ENCODE assay signal across 3 cellular contexts in the genomic region with DNA sequence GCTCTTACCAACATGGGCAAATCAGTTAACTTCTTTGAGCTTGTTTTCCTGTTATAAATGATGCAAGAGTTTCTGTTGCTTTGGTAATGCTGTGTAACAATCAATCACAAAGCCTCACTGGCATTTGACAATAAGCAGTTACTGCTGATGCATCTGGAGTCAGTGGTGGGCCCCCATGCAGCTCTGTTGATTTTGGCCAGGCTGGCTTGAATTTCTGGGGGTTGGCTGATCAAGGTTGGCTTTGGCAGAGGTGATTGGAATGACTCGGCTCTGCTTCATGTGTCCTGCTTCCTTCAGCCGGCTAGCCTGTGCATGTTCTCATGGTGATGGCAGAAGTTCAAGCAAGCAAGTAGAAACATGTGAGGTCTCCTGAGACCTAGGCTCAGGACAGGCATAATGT.
TF ChIP-seq lines count a peak whose summit lies in the region.

No MANE protein-coding gene starts in this region.

TF ChIP-seq in SK-N-SH, 30 proteins besides CTCF, POLR2A, EP300 and RAD21 (continued from another document and continues in another):
- TF ChIP-seq, protein P1, sequence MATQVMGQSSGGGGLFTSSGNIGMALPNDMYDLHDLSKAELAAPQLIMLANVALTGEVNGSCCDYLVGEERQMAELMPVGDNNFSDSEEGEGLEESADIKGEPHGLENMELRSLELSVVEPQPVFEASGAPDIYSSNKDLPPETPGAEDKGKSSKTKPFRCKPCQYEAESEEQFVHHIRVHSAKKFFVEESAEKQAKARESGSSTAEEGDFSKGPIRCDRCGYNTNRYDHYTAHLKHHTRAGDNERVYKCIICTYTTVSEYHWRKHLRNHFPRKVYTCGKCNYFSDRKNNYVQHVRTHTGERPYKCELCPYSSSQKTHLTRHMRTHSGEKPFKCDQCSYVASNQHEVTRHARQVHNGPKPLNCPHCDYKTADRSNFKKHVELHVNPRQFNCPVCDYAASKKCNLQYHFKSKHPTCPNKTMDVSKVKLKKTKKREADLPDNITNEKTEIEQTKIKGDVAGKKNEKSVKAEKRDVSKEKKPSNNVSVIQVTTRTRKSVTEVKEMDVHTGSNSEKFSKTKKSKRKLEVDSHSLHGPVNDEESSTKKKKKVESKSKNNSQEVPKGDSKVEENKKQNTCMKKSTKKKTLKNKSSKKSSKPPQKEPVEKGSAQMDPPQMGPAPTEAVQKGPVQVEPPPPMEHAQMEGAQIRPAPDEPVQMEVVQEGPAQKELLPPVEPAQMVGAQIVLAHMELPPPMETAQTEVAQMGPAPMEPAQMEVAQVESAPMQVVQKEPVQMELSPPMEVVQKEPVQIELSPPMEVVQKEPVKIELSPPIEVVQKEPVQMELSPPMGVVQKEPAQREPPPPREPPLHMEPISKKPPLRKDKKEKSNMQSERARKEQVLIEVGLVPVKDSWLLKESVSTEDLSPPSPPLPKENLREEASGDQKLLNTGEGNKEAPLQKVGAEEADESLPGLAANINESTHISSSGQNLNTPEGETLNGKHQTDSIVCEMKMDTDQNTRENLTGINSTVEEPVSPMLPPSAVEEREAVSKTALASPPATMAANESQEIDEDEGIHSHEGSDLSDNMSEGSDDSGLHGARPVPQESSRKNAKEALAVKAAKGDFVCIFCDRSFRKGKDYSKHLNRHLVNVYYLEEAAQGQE (IDR thresholded peaks at IDR 0.05; ENCODE audit: low read depth, low read length), result no peak
- TF ChIP-seq NFIC (IDR thresholded peaks at IDR 0.05; ENCODE audit: borderline replicate concordance) (peak; percentile 89), TEAD4 (IDR thresholded peaks at IDR 0.05; ENCODE audit: borderline replicate concordance, insufficient read depth) (no peak), POLR2AphosphoS5 (IDR thresholded peaks at IDR 0.05; ENCODE audit: low read depth, low read length) (no peak), MEF2A (IDR thresholded peaks at IDR 0.05; ENCODE audit: borderline replicate concordance, low read depth) (0 out of 2 replicates have a peak, but pooled peaks have one; percentile 21), RXRA (IDR thresholded peaks at IDR 0.05; ENCODE audit: borderline replicate concordance, low read depth) (no peak), ZBTB33 (IDR thresholded peaks at IDR 0.05; ENCODE audit: borderline replicate concordance, low read depth) (no peak), GABPA (IDR thresholded peaks at IDR 0.05; ENCODE audit: low read depth) (no peak), SMC3 (IDR thresholded peaks at IDR 0.05; ENCODE audit: low read depth, low read length) (no peak)
- TF ChIP-seq, protein P2, sequence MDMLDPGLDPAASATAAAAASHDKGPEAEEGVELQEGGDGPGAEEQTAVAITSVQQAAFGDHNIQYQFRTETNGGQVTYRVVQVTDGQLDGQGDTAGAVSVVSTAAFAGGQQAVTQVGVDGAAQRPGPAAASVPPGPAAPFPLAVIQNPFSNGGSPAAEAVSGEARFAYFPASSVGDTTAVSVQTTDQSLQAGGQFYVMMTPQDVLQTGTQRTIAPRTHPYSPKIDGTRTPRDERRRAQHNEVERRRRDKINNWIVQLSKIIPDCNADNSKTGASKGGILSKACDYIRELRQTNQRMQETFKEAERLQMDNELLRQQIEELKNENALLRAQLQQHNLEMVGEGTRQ (IDR thresholded peaks at IDR 0.05; ENCODE audit: borderline replicate concordance, low read depth, low read length), result no peak
- TF ChIP-seq, protein P3, sequence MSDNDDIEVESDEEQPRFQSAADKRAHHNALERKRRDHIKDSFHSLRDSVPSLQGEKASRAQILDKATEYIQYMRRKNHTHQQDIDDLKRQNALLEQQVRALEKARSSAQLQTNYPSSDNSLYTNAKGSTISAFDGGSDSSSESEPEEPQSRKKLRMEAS (IDR thresholded peaks at IDR 0.05; ENCODE audit: low read depth), result no peak

TF ChIP-seq in SK-N-SH treated with all-trans-retinoic acid at 6 μM for 48 hours, 23 proteins besides CTCF, POLR2A, EP300 and RAD21 (continued from another document):
- TF ChIP-seq, protein P4, sequence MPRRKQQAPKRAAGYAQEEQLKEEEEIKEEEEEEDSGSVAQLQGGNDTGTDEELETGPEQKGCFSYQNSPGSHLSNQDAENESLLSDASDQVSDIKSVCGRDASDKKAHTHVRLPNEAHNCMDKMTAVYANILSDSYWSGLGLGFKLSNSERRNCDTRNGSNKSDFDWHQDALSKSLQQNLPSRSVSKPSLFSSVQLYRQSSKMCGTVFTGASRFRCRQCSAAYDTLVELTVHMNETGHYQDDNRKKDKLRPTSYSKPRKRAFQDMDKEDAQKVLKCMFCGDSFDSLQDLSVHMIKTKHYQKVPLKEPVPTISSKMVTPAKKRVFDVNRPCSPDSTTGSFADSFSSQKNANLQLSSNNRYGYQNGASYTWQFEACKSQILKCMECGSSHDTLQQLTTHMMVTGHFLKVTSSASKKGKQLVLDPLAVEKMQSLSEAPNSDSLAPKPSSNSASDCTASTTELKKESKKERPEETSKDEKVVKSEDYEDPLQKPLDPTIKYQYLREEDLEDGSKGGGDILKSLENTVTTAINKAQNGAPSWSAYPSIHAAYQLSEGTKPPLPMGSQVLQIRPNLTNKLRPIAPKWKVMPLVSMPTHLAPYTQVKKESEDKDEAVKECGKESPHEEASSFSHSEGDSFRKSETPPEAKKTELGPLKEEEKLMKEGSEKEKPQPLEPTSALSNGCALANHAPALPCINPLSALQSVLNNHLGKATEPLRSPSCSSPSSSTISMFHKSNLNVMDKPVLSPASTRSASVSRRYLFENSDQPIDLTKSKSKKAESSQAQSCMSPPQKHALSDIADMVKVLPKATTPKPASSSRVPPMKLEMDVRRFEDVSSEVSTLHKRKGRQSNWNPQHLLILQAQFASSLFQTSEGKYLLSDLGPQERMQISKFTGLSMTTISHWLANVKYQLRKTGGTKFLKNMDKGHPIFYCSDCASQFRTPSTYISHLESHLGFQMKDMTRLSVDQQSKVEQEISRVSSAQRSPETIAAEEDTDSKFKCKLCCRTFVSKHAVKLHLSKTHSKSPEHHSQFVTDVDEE (CRISPR knock-in tag; IDR thresholded peaks at IDR 0.05), result no peak
TF ChIP-seq in SK-N-SH treated with all-trans-retinoic acid at 6 μM for 48 hours: peak in this region for 0.

TF ChIP-seq in GM23338, 12 proteins besides CTCF, POLR2A, EP300 and RAD21 (continued from another document):
- TF ChIP-seq ZNF462 (CRISPR knock-in tag; IDR thresholded peaks at IDR 0.05), result no peak
- TF ChIP-seq EZH2 (IDR thresholded peaks at IDR 0.05; ENCODE audit: low read depth, unreplicated experiment), result no peak
- TF ChIP-seq CREB1 (CRISPR knock-in tag; IDR thresholded peaks at IDR 0.05; ENCODE audit: low read depth), result no peak
- TF ChIP-seq NANOG (IDR thresholded peaks at IDR 0.05; ENCODE audit: borderline replicate concordance), result no peak
- no peak for TF ChIP-seq EZH2phosphoT487 (IDR thresholded peaks at IDR 0.05; ENCODE audit: unreplicated experiment)
- TF ChIP-seq ZNF114 (CRISPR knock-in tag; IDR thresholded peaks at IDR 0.05), result no peak
- no peak for TF ChIP-seq ZNF331 (CRISPR knock-in tag; IDR thresholded peaks at IDR 0.05; ENCODE audit: low read depth)
- no peak for TF ChIP-seq JUNB (IDR thresholded peaks at IDR 0.05; ENCODE audit: unreplicated experiment)
- TF ChIP-seq, protein P1 (IDR thresholded peaks at IDR 0.05; ENCODE audit: unreplicated experiment), result no peak
- TF ChIP-seq STAT1 (IDR thresholded peaks at IDR 0.05; ENCODE audit: unreplicated experiment), result no peak
